ENCODE assay signal across 1 cellular context in genomic region chr21:45454081-45454923, GRCh38.
TF ChIP-seq lines count a peak whose summit lies in the region.

No MANE protein-coding gene starts in this region.

TF ChIP-seq in WTC11, 78 proteins besides CTCF, POLR2A, EP300 and RAD21:
- TF ChIP-seq, protein P1, sequence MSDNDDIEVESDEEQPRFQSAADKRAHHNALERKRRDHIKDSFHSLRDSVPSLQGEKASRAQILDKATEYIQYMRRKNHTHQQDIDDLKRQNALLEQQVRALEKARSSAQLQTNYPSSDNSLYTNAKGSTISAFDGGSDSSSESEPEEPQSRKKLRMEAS (CRISPR knock-in tag; IDR thresholded peaks at IDR 0.05) = no peak
